In genomic region chr4:119271361-119272085, GRCh38 we compare ENCODE assay signal across 28 cellular contexts. TPM values are rescaled to one million over a fixed set of nuclear protein-coding genes. Genes with fewer than 3 reads are reported as not detected.
"Had no signal": no experiment of that assay in that cellular context is flagged by ENCODE, and none has a peak within 500 bp of the region (broad histone marks: within the 10 kb centered on the region; RNA-seq: fewer than 3 reads in every experiment).

No MANE protein-coding gene starts in this region.

- H3K27me3 ChIP-seq: ascending aorta, body of pancreas, MG63, Peyer's patch, SJSA1 had no signal

- H3K9me3 Mint-ChIP-seq: central memory CD8-positive, alpha-beta T cell; IgD-negative memory B cell had no signal

- H3K27me3 Mint-ChIP-seq: activated CD4-positive, alpha-beta memory T cell treated with anti-CD3 and anti-CD28 coated beads, Interleukin-2, amount 10 ng/mL, durations not matched to agents 7 days and 5 days; activated CD4-positive, alpha-beta T cell treated with anti-CD3 and anti-CD28 coated beads for 36 hours; central memory CD8-positive, alpha-beta T cell; IgD-negative memory B cell had no signal

- H3K27ac Mint-ChIP-seq: activated CD4-positive, alpha-beta memory T cell treated with anti-CD3 and anti-CD28 coated beads, Interleukin-2, amount 10 ng/mL, durations not matched to agents 7 days and 5 days; activated CD4-positive, alpha-beta T cell treated with anti-CD3 and anti-CD28 coated beads for 36 hours; activated T-cell treated with anti-CD3 and anti-CD28 coated beads, Interleukin-2, amount 50 U/mL, for 72 hours; activated T-helper 2 cell treated with anti-CD3 and anti-CD28 coated beads, Interferon-gamma antibody, Interleukin-2, Interleukin-4, amounts not matched to agents 10 μg/mL and 5 μg/mL and 100 μg/mL, durations not matched to agents 14 hours and 24 hours and 36 hours; IgD-negative memory B cell had no signal

- H3K4me1 ChIP-seq: body of pancreas, Peyer's patch, SJSA1 had no signal

- ATAC-seq: activated CD4-positive, alpha-beta T cell treated with anti-CD3 and anti-CD28 coated beads for 36 hours; activated T-cell treated with anti-CD3 and anti-CD28 coated beads, Interleukin-2, amount 50 U/mL, for 72 hours; body of pancreas had no signal

- H3K27ac ChIP-seq: body of pancreas, Peyer's patch, RWPE1, SJSA1, VCaP had no signal

- H3K4me1 Mint-ChIP-seq: activated CD4-positive, alpha-beta T cell treated with anti-CD3 and anti-CD28 coated beads for 36 hours; central memory CD8-positive, alpha-beta T cell had no signal

- DNase-seq: activated CD4-positive, alpha-beta memory T cell treated with anti-CD3 and anti-CD28 coated beads, Interleukin-2, amount 10 ng/mL, durations not matched to agents 7 days and 5 days; activated CD4-positive, alpha-beta T cell treated with anti-CD3 and anti-CD28 coated beads for 36 hours; activated CD4-positive, alpha-beta T cell treated with anti-CD3 and anti-CD28 coated beads, Interleukin-2, amount 50 U/mL, for 1 hour; activated CD4-positive, CD25-positive, alpha-beta regulatory T cell; activated CD8-positive, alpha-beta memory T cell treated with anti-CD3 and anti-CD28 coated beads, Interleukin-2, amount 50 U/mL, for 4 hours; activated gamma-delta T cell treated with Interleukin-2 at 50 U/mL for 16 hours; activated naive CD4-positive, alpha-beta T cell treated with anti-CD3 and anti-CD28 coated beads, Interleukin-2, amount 50 U/mL, for 16 hours; activated T-cell treated with anti-CD3 and anti-CD28 coated beads, Interleukin-2, amount 50 U/mL, for 72 hours; body of pancreas; KG1; MG63; NCI-H1105; NCI-H1436; NCI-H1694 treated with DMSO at 0.1 percent for 48 hours; NCI-H2029 treated with DMSO at 0.1 percent for 48 hours; NCI-H510A treated with DMSO at 0.1 percent for 48 hours; Peyer's patch; Right ventricle myocardium superior; T-helper 2 cell had no signal

- H3K4me3 ChIP-seq: ascending aorta, body of pancreas, MG63, Peyer's patch, SJSA1 had no signal

- H3K4me3 Mint-ChIP-seq: activated CD4-positive, alpha-beta memory T cell treated with anti-CD3 and anti-CD28 coated beads, Interleukin-2, amount 10 ng/mL, durations not matched to agents 7 days and 5 days; activated CD4-positive, alpha-beta T cell treated with anti-CD3 and anti-CD28 coated beads for 36 hours; activated T-cell treated with anti-CD3 and anti-CD28 coated beads, Interleukin-2, amount 50 U/mL, for 72 hours; central memory CD8-positive, alpha-beta T cell; IgD-negative memory B cell had no signal

- H3K9me3 ChIP-seq: ascending aorta, body of pancreas, MG63, Peyer's patch, SJSA1 had no signal

RNA-seq across cellular contexts. Expression of gene FABP2, which starts 50.4 kb away (rescaled TPM):
- total RNA-seq: activated CD4-positive, alpha-beta memory T cell treated with anti-CD3 and anti-CD28 coated beads, Interleukin-2, amount 10 ng/mL, durations not matched to agents 7 days and 5 days; activated CD4-positive, alpha-beta T cell treated with anti-CD3 and anti-CD28 coated beads for 36 hours; activated CD8-positive, alpha-beta memory T cell treated with anti-CD3 and anti-CD28 coated beads for 36 hours; activated T-cell treated with anti-CD3 and anti-CD28 coated beads, Interleukin-2, amount 50 U/mL, for 72 hours; activated T-helper 2 cell treated with anti-CD3 and anti-CD28 coated beads, Interferon-gamma antibody, Interleukin-2, Interleukin-4, amounts not matched to agents 10 μg/mL and 5 μg/mL and 100 μg/mL, durations not matched to agents 14 hours and 24 hours and 36 hours; ascending aorta; body of pancreas; LHCN-M2; Right ventricle myocardium superior; SJSA1 had no signal
- polyA plus RNA-seq: IgD-negative memory B cell had no signal
